In the genomic region with DNA sequence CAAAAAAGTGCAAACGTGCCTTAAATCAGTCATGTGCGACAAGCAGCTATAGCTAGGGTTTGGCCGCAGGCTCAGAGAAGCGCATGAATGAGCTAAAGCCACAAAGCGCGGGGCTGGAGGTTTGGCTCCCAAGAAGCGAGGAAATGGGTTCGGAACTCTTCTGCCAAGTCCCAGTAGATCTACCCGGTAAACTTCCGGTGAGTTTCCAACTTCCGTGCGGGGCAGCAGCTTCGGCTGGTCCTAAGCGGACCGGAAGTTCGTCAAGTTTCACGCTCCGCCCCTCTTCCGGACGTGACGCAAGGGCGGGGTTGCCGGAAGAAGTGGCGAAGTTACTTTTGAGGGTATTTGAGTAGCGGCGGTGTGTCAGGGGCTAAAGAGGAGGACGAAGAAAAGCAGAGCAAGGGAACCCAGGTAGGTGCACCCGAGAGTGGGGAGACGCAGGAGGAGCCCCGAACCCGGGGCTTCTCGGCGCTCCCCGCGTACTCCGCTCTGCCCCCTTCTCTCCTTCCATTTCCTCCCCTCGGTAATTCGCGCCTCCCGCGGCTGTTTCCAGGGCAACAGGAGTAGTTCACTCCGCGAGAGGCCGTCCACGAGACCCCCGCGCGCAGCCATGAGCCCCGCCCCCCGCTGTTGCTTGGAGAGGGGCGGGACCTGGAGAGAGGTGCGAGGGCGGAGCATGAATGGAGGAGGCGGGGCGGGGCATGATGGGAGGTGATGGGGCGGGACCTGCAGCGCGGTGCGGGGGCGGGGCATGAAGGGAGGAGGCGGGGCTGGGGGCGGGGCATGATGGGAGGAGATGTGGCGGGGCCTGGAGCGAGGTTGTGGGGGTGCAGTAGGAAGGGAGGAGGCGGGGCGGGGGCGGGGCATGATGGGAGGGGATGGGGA, we compare ENCODE assay signal across 8 cellular contexts. TPM values are rescaled to one million over a fixed set of nuclear protein-coding genes. Genes with fewer than 3 reads are reported as not detected.
DNase-seq lines count a peak whose midpoint lies in the region; ATAC-seq and TF ChIP-seq lines count a peak whose summit lies in the region.

A gene (plus strand): TSS at position 292 of the 885 bp plus-strand sequence. CDS start 1,149 bp downstream, outside the sequence.

- no peaks in the 10 kb centered on the region for H3K9me2 ChIP-seq in OCI-LY1 (ENCODE audit: low read depth, low read length)

- TF ChIP-seq CTCF in OCI-LY1 (IDR thresholded peaks at IDR 0.05; ENCODE audit: low read length) (no peak), endothelial cell (IDR thresholded peaks at IDR 0.05; ENCODE audit: unreplicated experiment) (no peak), mesothelial cell of epicardium (IDR thresholded peaks at IDR 0.05; ENCODE audit: unreplicated experiment) (no peak)

- H3K27me3 Mint-ChIP-seq in endothelial cell (ENCODE audit: unreplicated experiment): peaks cover 13% of the 10 kb centered on the region
- H3K27me3 Mint-ChIP-seq in mesothelial cell of epicardium (ENCODE audit: low read depth): no peaks in the 10 kb centered on the region

- ATAC-seq in GM21390 (IDR thresholded peaks at IDR 0.05; ENCODE audit: unreplicated experiment): peak; percentile 82

- H3K79me2 ChIP-seq in OCI-LY1 (ENCODE audit: insufficient read depth, low read length): no peaks in the 10 kb centered on the region

- peaks cover 4% of the 10 kb centered on the region for H3K4me1 Mint-ChIP-seq in endothelial cell (ENCODE audit: unreplicated experiment)
- H3K4me1 Mint-ChIP-seq in mesothelial cell of epicardium: peaks cover 4% of the 10 kb centered on the region

- DNase-seq in COR-L47 (lab: John Stamatoyannopoulos, UW) (peak; percentile 97), endothelial cell (ENCODE audit: low spot score) (peak; percentile 85), mesothelial cell of epicardium (ENCODE audit: low spot score in 2 of 2, unreplicated experiment in 2 of 2) (peak; percentile 84 to 92)
- DNase-seq in activated CD8-positive, alpha-beta memory T cell treated with anti-CD3 and anti-CD28 coated beads, Interleukin-2, amount 50 U/mL, for 4 hours: peak; percentile 95
- DNase-seq in stimulated activated CD8-positive, alpha-beta memory T cell treated with anti-CD3 and anti-CD28 coated beads, Interleukin-15, amount 100 ng/mL, for 48 hours (ENCODE audit: low read depth in 2 of 2): peak; percentile 89 to 91

- H3K4me3 ChIP-seq in HUES64 (ENCODE audit: low read length) (peak within 1 kb of the TSS; percentile 97), OCI-LY1 (ENCODE audit: low read depth, low read length, poor library complexity, severe bottlenecking) (peak within 1 kb of the TSS; percentile 89)

- H3K27me3 ChIP-seq in HUES64 (ENCODE audit: insufficient read depth, low read length): peaks cover 2% of the 10 kb centered on the region; the same call in 1 of the 2 replicates
- no peaks in the 10 kb centered on the region for H3K27me3 ChIP-seq in OCI-LY1 (ENCODE audit: insufficient read depth, low read length)

- no peaks in the 10 kb centered on the region for H3F3A ChIP-seq in OCI-LY1 (ENCODE audit: insufficient read depth, low read length)

- H3K36me3 Mint-ChIP-seq in endothelial cell (ENCODE audit: low read depth, unreplicated experiment) (peaks cover 25% of the 10 kb centered on the region), mesothelial cell of epicardium (peaks cover 13% of the 10 kb centered on the region)

- peak within 1 kb of the TSS; percentile 99 for H3K27ac Mint-ChIP-seq in endothelial cell (ENCODE audit: unreplicated experiment)
- peak within 1 kb of the TSS; percentile 99 for H3K27ac Mint-ChIP-seq in mesothelial cell of epicardium

- H3K4me1 ChIP-seq in HUES64 (ENCODE audit: insufficient read depth, low read length): no peaks in the 10 kb centered on the region
- peaks cover 5% of the 10 kb centered on the region for H3K4me1 ChIP-seq in OCI-LY1 (ENCODE audit: insufficient read depth, low read length, severe bottlenecking)

- WGBS in HUES64: 2% methylated on average over 58 of the region's 67 CpGs

- H3K4me2 ChIP-seq in OCI-LY1 (ENCODE audit: low read length): peak within 1 kb of the TSS; percentile 72

- H3K9ac ChIP-seq in HUES64 (ENCODE audit: low read depth, low read length) (peak within 1 kb of the TSS; percentile 97), OCI-LY1 (ENCODE audit: low read length) (peak within 1 kb of the TSS; percentile 89)

- H3K9me3 Mint-ChIP-seq in endothelial cell (ENCODE audit: unreplicated experiment) (no peaks in the 10 kb centered on the region), mesothelial cell of epicardium (no peaks in the 10 kb centered on the region)

- peaks cover 40% of the 10 kb centered on the region for H3K36me3 ChIP-seq in HUES64 (ENCODE audit: insufficient read depth, low read length)
- peaks cover 38% of the 10 kb centered on the region for H3K36me3 ChIP-seq in OCI-LY1 (ENCODE audit: insufficient read depth, low read length)

- peak within 1 kb of the TSS; percentile 98 for H3K4me3 Mint-ChIP-seq in endothelial cell (ENCODE audit: unreplicated experiment)
- peak within 1 kb of the TSS; percentile 95 for H3K4me3 Mint-ChIP-seq in mesothelial cell of epicardium

- peak within 1 kb of the TSS; percentile 99 for H3K27ac ChIP-seq in HUES64 (ENCODE audit: low read depth, low read length)
- H3K27ac ChIP-seq in OCI-LY1 (ENCODE audit: low read depth, low read length, poor library complexity, severe bottlenecking): peak within 1 kb of the TSS; percentile 98

- H3K9me3 ChIP-seq in HUES64 (ENCODE audit: insufficient read depth, low read depth, low read length) (no peaks in the 10 kb centered on the region), OCI-LY1 (ENCODE audit: low read length) (no peaks in the 10 kb centered on the region)

- no peaks in the 10 kb centered on the region for H4K20me1 ChIP-seq in OCI-LY1 (ENCODE audit: insufficient read depth, low read length)

- no peak within 1 kb of the TSS for H2AFZ ChIP-seq in OCI-LY1 (ENCODE audit: low read length)

RNA-seq across cellular contexts. Expression of the gene that starts here (rescaled TPM):
- 22.2 TPM for polyA plus RNA-seq in HUES64 (2013, experiment 1 of 2)
- 22.1 TPM for polyA plus RNA-seq in HUES64 (2013, experiment 2 of 2)
- total RNA-seq in endothelial cell (ENCODE audit: unreplicated experiment) (21.6 TPM), mesothelial cell of epicardium (35.4 to 39.1 TPM (median 37.3 TPM) in 3 replicates)

Comparison
In these comparisons a context has a peak if more than half of its experiments do, and no peak if none do; other contexts are left out.
1. Peak in every context shown above with its lines: DNase-seq, ATAC-seq, H3K4me3 ChIP-seq and H3K27ac ChIP-seq.